ENCODE assay signal across 8 cellular contexts in genomic region chr22:31089101-31090100, GRCh38. TPM values are rescaled to one million over a fixed set of nuclear protein-coding genes. Genes with fewer than 3 reads are reported as not detected.
DNase-seq lines count a peak whose midpoint lies in the region; ATAC-seq and TF ChIP-seq lines count a peak whose summit lies in the region.
"Had no signal": no experiment of that assay in that cellular context is flagged by ENCODE, and none has a peak within 500 bp of the region (broad histone marks: within the 10 kb centered on the region; RNA-seq: fewer than 3 reads in every experiment).

No MANE protein-coding gene starts in this region.

- peaks cover 18% of the 10 kb centered on the region for H3K4me1 ChIP-seq in DOHH2 (ENCODE audit: control insufficient read depth, low read length)

- H3K27me3 ChIP-seq in DOHH2 (ENCODE audit: control insufficient read depth, low read length) = no peaks in the 10 kb centered on the region

- H3F3A ChIP-seq in DOHH2 (ENCODE audit: control insufficient read depth, insufficient read depth) = no peaks in the 10 kb centered on the region

- H3K9me3 ChIP-seq in DOHH2 (ENCODE audit: control insufficient read depth, insufficient read depth, low read length) = no peaks in the 10 kb centered on the region

- POLR2A ChIA-PET in activated CD4-positive, alpha-beta memory T cell treated with anti-CD3 and anti-CD28 coated beads, Interleukin-2, amount 10 ng/mL, durations not matched to agents 7 days and 5 days (lab: Charles Lee) = no interaction called here

- H3K4me3 Mint-ChIP-seq in activated CD4-positive, alpha-beta memory T cell treated with anti-CD3 and anti-CD28 coated beads, Interleukin-2, amount 10 ng/mL, durations not matched to agents 7 days and 5 days = no peak overlapping the region
- H3K4me3 Mint-ChIP-seq: naive thymus-derived CD4-positive, alpha-beta T cell had no signal

- no peak overlapping the region for H3K27ac ChIP-seq in DOHH2 (ENCODE audit: low read depth, low read length)

- H4K20me1 ChIP-seq in DOHH2 (ENCODE audit: control insufficient read depth, insufficient read depth, low read depth, low read length) = no peaks in the 10 kb centered on the region

- TF ChIP-seq CTCF in DOHH2 (IDR thresholded peaks at IDR 0.05; ENCODE audit: low read depth, low read length, poor library complexity, severe bottlenecking) = peak; percentile 89

- H3K79me2 ChIP-seq in DOHH2 (ENCODE audit: control insufficient read depth, low read length) = peaks cover 2% of the 10 kb centered on the region

- 0 out of 2 replicates have a peak, but pooled peaks cover 1% of the 10 kb centered on the region for H3K36me3 ChIP-seq in DOHH2 (ENCODE audit: control insufficient read depth, low read length)

- H3K4me3 ChIP-seq in DOHH2 (ENCODE audit: low read length) = no peak overlapping the region

- DNase-seq in HuH-7 (ENCODE audit: low spot score) = peak; percentile 97
- DNase-seq in activated CD4-positive, alpha-beta memory T cell treated with anti-CD3 and anti-CD28 coated beads, Interleukin-2, amount 10 ng/mL, durations not matched to agents 7 days and 5 days = peak; percentile 46
- peak; percentile 65 for DNase-seq in globus pallidus (ENCODE audit: low spot score)
- peak; percentile 71 for DNase-seq in sciatic nerve (ENCODE audit: low spot score)
- DNase-seq in NCI-H2081 treated with DMSO at 0.1 percent for 48 hours (lab: John Stamatoyannopoulos, UW) = no peak

- no peaks in the 10 kb centered on the region for H3K27me3 Mint-ChIP-seq in activated CD4-positive, alpha-beta memory T cell treated with anti-CD3 and anti-CD28 coated beads, Interleukin-2, amount 10 ng/mL, durations not matched to agents 7 days and 5 days
- H3K27me3 Mint-ChIP-seq: naive thymus-derived CD4-positive, alpha-beta T cell had no signal

- peaks cover 4% of the 10 kb centered on the region for H3K36me3 Mint-ChIP-seq in activated CD4-positive, alpha-beta memory T cell treated with anti-CD3 and anti-CD28 coated beads, Interleukin-2, amount 10 ng/mL, durations not matched to agents 7 days and 5 days (ENCODE audit: low read depth)
- H3K36me3 Mint-ChIP-seq: naive thymus-derived CD4-positive, alpha-beta T cell had no signal

- no peaks in the 10 kb centered on the region for H3K9me2 ChIP-seq in DOHH2 (replicated peaks; ENCODE audit: control insufficient read depth, low read length)

- ATAC-seq in sciatic nerve (peak; percentile 35), GM21619 (IDR thresholded peaks at IDR 0.05; ENCODE audit: unreplicated experiment) (no peak)
- ATAC-seq: naive thymus-derived CD4-positive, alpha-beta T cell had no signal

- H3K27ac Mint-ChIP-seq in activated CD4-positive, alpha-beta memory T cell treated with anti-CD3 and anti-CD28 coated beads, Interleukin-2, amount 10 ng/mL, durations not matched to agents 7 days and 5 days = no peak overlapping the region
- H3K27ac Mint-ChIP-seq: naive thymus-derived CD4-positive, alpha-beta T cell had no signal

- CTCF ChIA-PET in activated CD4-positive, alpha-beta memory T cell treated with anti-CD3 and anti-CD28 coated beads, Interleukin-2, amount 10 ng/mL, durations not matched to agents 7 days and 5 days (lab: Charles Lee) = no interaction called here

- intact Hi-C loops in sciatic nerve (cut with DNase I) = loop anchor here (5.0 kb wide), 2 partner anchors 122 to 142 kb away; partner anchors contain the start of genes MORC2 and TUG1

- H3K4me2 ChIP-seq in DOHH2 (ENCODE audit: low read length) = no peak overlapping the region

- peaks cover 5% of the 10 kb centered on the region for H3K4me1 Mint-ChIP-seq in activated CD4-positive, alpha-beta memory T cell treated with anti-CD3 and anti-CD28 coated beads, Interleukin-2, amount 10 ng/mL, durations not matched to agents 7 days and 5 days

- H3K9me3 Mint-ChIP-seq in activated CD4-positive, alpha-beta memory T cell treated with anti-CD3 and anti-CD28 coated beads, Interleukin-2, amount 10 ng/mL, durations not matched to agents 7 days and 5 days = no peaks in the 10 kb centered on the region
- H3K9me3 Mint-ChIP-seq: naive thymus-derived CD4-positive, alpha-beta T cell had no signal

RNA-seq across cellular contexts. Expression of gene SMTN, which starts 8.3 kb away (rescaled TPM):
- 10 to 100 TPM; 36.4 to 41.4 TPM for total RNA-seq in activated CD4-positive, alpha-beta memory T cell treated with anti-CD3 and anti-CD28 coated beads, Interleukin-2, amount 10 ng/mL, durations not matched to agents 7 days and 5 days
- 283 TPM for total RNA-seq in sciatic nerve

RNA-seq across cellular contexts. Expression of gene SELENOM, which starts 18.0 kb away (rescaled TPM):
- 1 to 10 TPM; 2.3 to 2.4 TPM for total RNA-seq in activated CD4-positive, alpha-beta memory T cell treated with anti-CD3 and anti-CD28 coated beads, Interleukin-2, amount 10 ng/mL, durations not matched to agents 7 days and 5 days
- 159 TPM for total RNA-seq in sciatic nerve

RNA-seq across cellular contexts. Expression of gene INPP5J, which starts 33.4 kb away (rescaled TPM):
- not detected for total RNA-seq in activated CD4-positive, alpha-beta memory T cell treated with anti-CD3 and anti-CD28 coated beads, Interleukin-2, amount 10 ng/mL, durations not matched to agents 7 days and 5 days
- total RNA-seq in sciatic nerve = 1.9 TPM

RNA-seq across cellular contexts. Expression of gene PLA2G3, which starts 50.9 kb away (rescaled TPM):
- total RNA-seq in activated CD4-positive, alpha-beta memory T cell treated with anti-CD3 and anti-CD28 coated beads, Interleukin-2, amount 10 ng/mL, durations not matched to agents 7 days and 5 days = not detected
- total RNA-seq in sciatic nerve = not detected
- total RNA-seq: naive thymus-derived CD4-positive, alpha-beta T cell had no signal

Comparison
In these comparisons a context has a peak if more than half of its experiments do, and no peak if none do; other contexts are left out.
1. RNA of gene SELENOM, which starts 18.0 kb away (total RNA-seq): 159 TPM in sciatic nerve (single experiment); 2.3 to 2.4 TPM in activated CD4-positive, alpha-beta memory T cell treated with anti-CD3 and anti-CD28 coated beads, Interleukin-2, amount 10 ng/mL, durations not matched to agents 7 days and 5 days; every median in the first group is over 10 times any median in the second.